ENCODE assay signal across 7 cellular contexts in the genomic region with DNA sequence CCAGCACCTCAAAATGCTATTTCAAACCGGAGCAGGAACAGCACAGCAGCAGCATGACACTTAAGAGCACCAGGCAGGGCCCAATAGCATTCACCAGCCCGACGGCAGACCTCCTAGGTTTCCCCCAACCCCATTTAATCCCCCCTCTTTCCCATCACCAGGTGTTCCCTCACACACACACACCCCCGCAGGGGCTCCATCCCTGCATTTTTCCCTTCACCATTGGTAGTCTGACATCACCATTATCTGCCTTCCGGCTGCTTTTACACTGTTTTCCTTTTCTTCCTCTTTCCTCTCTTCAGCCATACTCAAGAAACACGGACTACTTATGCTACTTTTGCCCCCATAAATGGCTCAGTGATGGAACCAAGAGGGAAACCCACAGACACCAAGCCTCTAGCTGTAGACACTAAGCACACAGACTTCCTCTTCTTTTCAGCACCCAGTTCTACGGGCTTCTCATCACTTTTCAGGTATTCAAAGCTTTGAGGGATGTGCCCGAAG.
DNase-seq lines count a peak whose midpoint lies in the region; ATAC-seq and TF ChIP-seq lines count a peak whose summit lies in the region.

No MANE protein-coding gene starts in this region.

- TF ChIP-seq CTCF in hepatocyte (IDR thresholded peaks at IDR 0.05; ENCODE audit: poor library complexity) (no peak), spleen (IDR thresholded peaks at IDR 0.05 in 8 of 11, conservative IDR thresholded peaks at IDR 0.05 in 3 of 11) (no peak), mucosa of descending colon (IDR thresholded peaks at IDR 0.05) (no peak)

- peaks cover 69% of the 10 kb centered on the region for H3K79me2 ChIP-seq in hepatocyte

- intact Hi-C loops in activated CD4-positive, alpha-beta memory T cell treated with anti-CD3 and anti-CD28 coated beads for 36 hours (cut with micrococcal nuclease): loop anchor here (5.0 to 10.0 kb wide), 3 partner anchors 268 to 588 kb away; a partner anchor contains a TSS
- intact Hi-C loops in spleen (cut with DNase I; ENCODE audit: low total_unique reads) (no loop called here), mucosa of descending colon (cut with DNase I, micrococcal nuclease) (no loop called here)

- H3K4me1 ChIP-seq in hepatocyte (ENCODE audit: insufficient read depth) (peaks cover 6% of the 10 kb centered on the region), spleen (peaks cover 0 to 41% (median 18%) of the 10 kb centered on the region in 6 donors), mucosa of descending colon (ENCODE audit: low read depth) (peaks cover 6% of the 10 kb centered on the region)

- H3K27ac ChIP-seq in hepatocyte (peak overlapping the region; percentile 75), spleen (peak overlapping the region in 2 of 8 donors; percentile 81 to 86)

- peaks cover 20% of the 10 kb centered on the region for H4K20me1 ChIP-seq in hepatocyte (ENCODE audit: insufficient read depth, poor library complexity, severe bottlenecking)

- H3K36me3 ChIP-seq in hepatocyte (replicated peaks; ENCODE audit: insufficient read depth, low read depth) (no peaks in the 10 kb centered on the region), spleen (no peaks in the 10 kb centered on the region), mucosa of descending colon (ENCODE audit: low read depth) (no peaks in the 10 kb centered on the region)

- no peaks in the 10 kb centered on the region for H3K36me3 Mint-ChIP-seq in IgD-negative memory B cell
- H3K36me3 Mint-ChIP-seq in activated CD4-positive, alpha-beta memory T cell treated with anti-CD3 and anti-CD28 coated beads for 36 hours: no peaks in the 10 kb centered on the region

- H3K9me3 ChIP-seq in hepatocyte (ENCODE audit: low read depth): no peaks in the 10 kb centered on the region
- H3K9me3 ChIP-seq in spleen: peaks cover 0 to 3% (median 0%) of the 10 kb centered on the region in 8 donors
- no peaks in the 10 kb centered on the region for H3K9me3 ChIP-seq in mucosa of descending colon

- H3K27me3 ChIP-seq in hepatocyte (peaks cover 4% of the 10 kb centered on the region), spleen (replicated peaks in 1 of 7) (peaks cover 0 to 64% (median 0%) of the 10 kb centered on the region in 7 donors)

- H3K4me3 ChIP-seq in hepatocyte: peak overlapping the region; percentile 79
- H3K4me3 ChIP-seq in spleen: peak overlapping the region; percentile 65 to 95 (median 74)
- no peak overlapping the region for H3K4me3 ChIP-seq in mucosa of descending colon

- ATAC-seq in HG03571 (IDR thresholded peaks at IDR 0.05; ENCODE audit: unreplicated experiment): no peak
- no peak for ATAC-seq in mucosa of descending colon
- no peak for ATAC-seq in GM21786 (IDR thresholded peaks at IDR 0.05; ENCODE audit: unreplicated experiment)

- POLR2A ChIA-PET in activated CD4-positive, alpha-beta memory T cell treated with anti-CD3 and anti-CD28 coated beads for 36 hours (lab: Charles Lee): no interaction called here

- no peaks in the 10 kb centered on the region for H3K9me3 Mint-ChIP-seq in IgD-negative memory B cell
- peaks cover 3% of the 10 kb centered on the region for H3K9me3 Mint-ChIP-seq in activated CD4-positive, alpha-beta memory T cell treated with anti-CD3 and anti-CD28 coated beads for 36 hours

- H3K4me1 Mint-ChIP-seq in IgD-negative memory B cell: peaks cover 6 to 16% (median 11%) of the 10 kb centered on the region in 3 donors
- peaks cover 16% of the 10 kb centered on the region for H3K4me1 Mint-ChIP-seq in activated CD4-positive, alpha-beta memory T cell treated with anti-CD3 and anti-CD28 coated beads for 36 hours (ENCODE audit: low read depth)

- H3K4me2 ChIP-seq in hepatocyte: peak overlapping the region; percentile 79

- no peak for DNase-seq in activated CD4-positive, alpha-beta memory T cell treated with anti-CD3 and anti-CD28 coated beads for 36 hours
- DNase-seq in hepatocyte (ENCODE audit: low spot score) (no peak), spleen (no peak), mucosa of descending colon (no peak)

- peak overlapping the region; percentile 59 to 95 (median 90) for H3K4me3 Mint-ChIP-seq in IgD-negative memory B cell
- peak overlapping the region; percentile 89 for H3K4me3 Mint-ChIP-seq in activated CD4-positive, alpha-beta memory T cell treated with anti-CD3 and anti-CD28 coated beads for 36 hours

- CTCF ChIA-PET in activated CD4-positive, alpha-beta memory T cell treated with anti-CD3 and anti-CD28 coated beads for 36 hours (lab: Charles Lee): interaction anchor here (1.6 to 1.7 kb wide), 2 partner anchors 220 to 250 kb away, joined by 3 read pairs; a partner anchor contains a TSS

- no peaks in the 10 kb centered on the region for H3K9me2 ChIP-seq in hepatocyte (replicated peaks; ENCODE audit: insufficient read depth)

- 8% methylated on average over 8 of the region's 8 CpGs for WGBS in hepatocyte (ENCODE audit: low lambda C conversion rate, missing lambda C conversion rate)
- WGBS in spleen, 5 donors: 12 to 17% (median 14%) methylated on average over 8 of the region's 8 CpGs

- no peak overlapping the region for H3K27ac Mint-ChIP-seq in IgD-negative memory B cell
- no peak overlapping the region for H3K27ac Mint-ChIP-seq in activated CD4-positive, alpha-beta memory T cell treated with anti-CD3 and anti-CD28 coated beads for 36 hours

- peak overlapping the region; percentile 46 for H2AFZ ChIP-seq in hepatocyte

- peaks cover 36% of the 10 kb centered on the region for H3K27me3 Mint-ChIP-seq in IgD-negative memory B cell
- H3K27me3 Mint-ChIP-seq in activated CD4-positive, alpha-beta memory T cell treated with anti-CD3 and anti-CD28 coated beads for 36 hours: peaks cover 13% of the 10 kb centered on the region

- no peak for TF ChIP-seq POLR2A in spleen (IDR thresholded peaks at IDR 0.05)
